1 cellular context compared by ENCODE assay signal in genomic region chr14:103104654-103105511, GRCh38.
TF ChIP-seq lines count a peak whose summit lies in the region.

No MANE protein-coding gene starts in this region.

TF ChIP-seq in GM12878, 131 proteins besides CTCF, POLR2A, EP300 and RAD21 (continued from another document and continues in another):
- TF ChIP-seq REST (IDR thresholded peaks at IDR 0.05; ENCODE audit: low read depth, low read length) = no peak
- TF ChIP-seq MTA3 (IDR thresholded peaks at IDR 0.05; ENCODE audit: borderline replicate concordance, low read length) = no peak
- no peak for TF ChIP-seq MEF2B (IDR thresholded peaks at IDR 0.05; ENCODE audit: partially characterized antibody, poor library complexity, severe bottlenecking)
- TF ChIP-seq IKZF2 (IDR thresholded peaks at IDR 0.05) = peak in 1 of 2 experiments; percentile 66; a peak in 1 of 4 replicates
- TF ChIP-seq, protein P1, sequence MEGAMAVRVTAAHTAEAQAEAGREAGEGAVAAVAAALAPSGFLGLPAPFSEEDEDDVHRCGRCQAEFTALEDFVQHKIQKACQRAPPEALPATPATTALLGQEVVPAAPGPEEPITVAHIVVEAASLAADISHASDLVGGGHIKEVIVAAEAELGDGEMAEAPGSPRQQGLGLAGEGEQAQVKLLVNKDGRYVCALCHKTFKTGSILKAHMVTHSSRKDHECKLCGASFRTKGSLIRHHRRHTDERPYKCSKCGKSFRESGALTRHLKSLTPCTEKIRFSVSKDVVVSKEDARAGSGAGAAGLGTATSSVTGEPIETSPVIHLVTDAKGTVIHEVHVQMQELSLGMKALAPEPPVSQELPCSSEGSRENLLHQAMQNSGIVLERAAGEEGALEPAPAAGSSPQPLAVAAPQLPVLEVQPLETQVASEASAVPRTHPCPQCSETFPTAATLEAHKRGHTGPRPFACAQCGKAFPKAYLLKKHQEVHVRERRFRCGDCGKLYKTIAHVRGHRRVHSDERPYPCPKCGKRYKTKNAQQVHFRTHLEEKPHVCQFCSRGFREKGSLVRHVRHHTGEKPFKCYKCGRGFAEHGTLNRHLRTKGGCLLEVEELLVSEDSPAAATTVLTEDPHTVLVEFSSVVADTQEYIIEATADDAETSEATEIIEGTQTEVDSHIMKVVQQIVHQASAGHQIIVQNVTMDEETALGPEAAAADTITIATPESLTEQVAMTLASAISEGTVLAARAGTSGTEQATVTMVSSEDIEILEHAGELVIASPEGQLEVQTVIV (IDR thresholded peaks at IDR 0.05; ENCODE audit: borderline replicate concordance, partially characterized antibody) = peak; percentile 36
- no peak for TF ChIP-seq EED (IDR thresholded peaks at IDR 0.05; ENCODE audit: low read depth)
- no peak for TF ChIP-seq ZBTB40 (IDR thresholded peaks at IDR 0.05; ENCODE audit: borderline replicate concordance)
- 0 out of 2 replicates have a peak, but pooled peaks have one; percentile 59 for TF ChIP-seq STAT1 (conservative IDR thresholded peaks at IDR 0.05)
- TF ChIP-seq, protein P2, sequence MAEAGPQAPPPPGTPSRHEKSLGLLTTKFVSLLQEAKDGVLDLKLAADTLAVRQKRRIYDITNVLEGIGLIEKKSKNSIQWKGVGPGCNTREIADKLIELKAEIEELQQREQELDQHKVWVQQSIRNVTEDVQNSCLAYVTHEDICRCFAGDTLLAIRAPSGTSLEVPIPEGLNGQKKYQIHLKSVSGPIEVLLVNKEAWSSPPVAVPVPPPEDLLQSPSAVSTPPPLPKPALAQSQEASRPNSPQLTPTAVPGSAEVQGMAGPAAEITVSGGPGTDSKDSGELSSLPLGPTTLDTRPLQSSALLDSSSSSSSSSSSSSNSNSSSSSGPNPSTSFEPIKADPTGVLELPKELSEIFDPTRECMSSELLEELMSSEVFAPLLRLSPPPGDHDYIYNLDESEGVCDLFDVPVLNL (IDR thresholded peaks at IDR 0.05; ENCODE audit: low read depth, low read length) = no peak
- no peak for TF ChIP-seq CBX5 (IDR thresholded peaks at IDR 0.05; ENCODE audit: low read depth)
- TF ChIP-seq FOXK2 (IDR thresholded peaks at IDR 0.05) = peak; percentile 15; the same call in 1 of the 2 replicates
- no peak for TF ChIP-seq NFIC (IDR thresholded peaks at IDR 0.05; ENCODE audit: low read depth, low read length)
- no peak for TF ChIP-seq USF1 (IDR thresholded peaks at IDR 0.05; ENCODE audit: borderline replicate concordance, extremely low read length, insufficient read depth, low read depth, low read length)
- TF ChIP-seq MYB (IDR thresholded peaks at IDR 0.05; ENCODE audit: borderline replicate concordance, low read depth, low read length) = no peak
- TF ChIP-seq RFX5 (IDR thresholded peaks at IDR 0.05; ENCODE audit: low read depth, low read length) = no peak
- TF ChIP-seq ZNF384 (IDR thresholded peaks at IDR 0.05; ENCODE audit: borderline replicate concordance, low read depth, low read length) = no peak; the same call in 1 of the 2 replicates
- TF ChIP-seq, protein P3, sequence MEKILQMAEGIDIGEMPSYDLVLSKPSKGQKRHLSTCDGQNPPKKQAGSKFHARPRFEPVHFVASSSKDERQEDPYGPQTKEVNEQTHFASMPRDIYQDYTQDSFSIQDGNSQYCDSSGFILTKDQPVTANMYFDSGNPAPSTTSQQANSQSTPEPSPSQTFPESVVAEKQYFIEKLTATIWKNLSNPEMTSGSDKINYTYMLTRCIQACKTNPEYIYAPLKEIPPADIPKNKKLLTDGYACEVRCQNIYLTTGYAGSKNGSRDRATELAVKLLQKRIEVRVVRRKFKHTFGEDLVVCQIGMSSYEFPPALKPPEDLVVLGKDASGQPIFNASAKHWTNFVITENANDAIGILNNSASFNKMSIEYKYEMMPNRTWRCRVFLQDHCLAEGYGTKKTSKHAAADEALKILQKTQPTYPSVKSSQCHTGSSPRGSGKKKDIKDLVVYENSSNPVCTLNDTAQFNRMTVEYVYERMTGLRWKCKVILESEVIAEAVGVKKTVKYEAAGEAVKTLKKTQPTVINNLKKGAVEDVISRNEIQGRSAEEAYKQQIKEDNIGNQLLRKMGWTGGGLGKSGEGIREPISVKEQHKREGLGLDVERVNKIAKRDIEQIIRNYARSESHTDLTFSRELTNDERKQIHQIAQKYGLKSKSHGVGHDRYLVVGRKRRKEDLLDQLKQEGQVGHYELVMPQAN (conservative IDR thresholded peaks at IDR 0.05) = no peak
- TF ChIP-seq, protein P4, sequence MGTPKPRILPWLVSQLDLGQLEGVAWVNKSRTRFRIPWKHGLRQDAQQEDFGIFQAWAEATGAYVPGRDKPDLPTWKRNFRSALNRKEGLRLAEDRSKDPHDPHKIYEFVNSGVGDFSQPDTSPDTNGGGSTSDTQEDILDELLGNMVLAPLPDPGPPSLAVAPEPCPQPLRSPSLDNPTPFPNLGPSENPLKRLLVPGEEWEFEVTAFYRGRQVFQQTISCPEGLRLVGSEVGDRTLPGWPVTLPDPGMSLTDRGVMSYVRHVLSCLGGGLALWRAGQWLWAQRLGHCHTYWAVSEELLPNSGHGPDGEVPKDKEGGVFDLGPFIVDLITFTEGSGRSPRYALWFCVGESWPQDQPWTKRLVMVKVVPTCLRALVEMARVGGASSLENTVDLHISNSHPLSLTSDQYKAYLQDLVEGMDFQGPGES (IDR thresholded peaks at IDR 0.05) = no peak
- no peak for TF ChIP-seq RUNX3 (IDR thresholded peaks at IDR 0.05; ENCODE audit: low read length)
- no peak for TF ChIP-seq TBL1XR1 (IDR thresholded peaks at IDR 0.05; ENCODE audit: low read depth, low read length)
- no peak for TF ChIP-seq USF2 (IDR thresholded peaks at IDR 0.05; ENCODE audit: borderline replicate concordance, low read depth, low read length)
- TF ChIP-seq CHD2 (IDR thresholded peaks at IDR 0.05; ENCODE audit: borderline replicate concordance, low read depth, low read length) = 0 out of 2 replicates have a peak, but pooled peaks have one; percentile 25
- TF ChIP-seq MTA2 (IDR thresholded peaks at IDR 0.05; ENCODE audit: low read depth) = peak; percentile 64
- no peak for TF ChIP-seq TCF7 (IDR thresholded peaks at IDR 0.05; ENCODE audit: borderline replicate concordance)
- peak; percentile 44 for TF ChIP-seq MYC (IDR thresholded peaks at IDR 0.05; ENCODE audit: insufficient read depth, insufficient read length, insufficient replicate concordance, low read length, severe bottlenecking)
- TF ChIP-seq, protein P5, sequence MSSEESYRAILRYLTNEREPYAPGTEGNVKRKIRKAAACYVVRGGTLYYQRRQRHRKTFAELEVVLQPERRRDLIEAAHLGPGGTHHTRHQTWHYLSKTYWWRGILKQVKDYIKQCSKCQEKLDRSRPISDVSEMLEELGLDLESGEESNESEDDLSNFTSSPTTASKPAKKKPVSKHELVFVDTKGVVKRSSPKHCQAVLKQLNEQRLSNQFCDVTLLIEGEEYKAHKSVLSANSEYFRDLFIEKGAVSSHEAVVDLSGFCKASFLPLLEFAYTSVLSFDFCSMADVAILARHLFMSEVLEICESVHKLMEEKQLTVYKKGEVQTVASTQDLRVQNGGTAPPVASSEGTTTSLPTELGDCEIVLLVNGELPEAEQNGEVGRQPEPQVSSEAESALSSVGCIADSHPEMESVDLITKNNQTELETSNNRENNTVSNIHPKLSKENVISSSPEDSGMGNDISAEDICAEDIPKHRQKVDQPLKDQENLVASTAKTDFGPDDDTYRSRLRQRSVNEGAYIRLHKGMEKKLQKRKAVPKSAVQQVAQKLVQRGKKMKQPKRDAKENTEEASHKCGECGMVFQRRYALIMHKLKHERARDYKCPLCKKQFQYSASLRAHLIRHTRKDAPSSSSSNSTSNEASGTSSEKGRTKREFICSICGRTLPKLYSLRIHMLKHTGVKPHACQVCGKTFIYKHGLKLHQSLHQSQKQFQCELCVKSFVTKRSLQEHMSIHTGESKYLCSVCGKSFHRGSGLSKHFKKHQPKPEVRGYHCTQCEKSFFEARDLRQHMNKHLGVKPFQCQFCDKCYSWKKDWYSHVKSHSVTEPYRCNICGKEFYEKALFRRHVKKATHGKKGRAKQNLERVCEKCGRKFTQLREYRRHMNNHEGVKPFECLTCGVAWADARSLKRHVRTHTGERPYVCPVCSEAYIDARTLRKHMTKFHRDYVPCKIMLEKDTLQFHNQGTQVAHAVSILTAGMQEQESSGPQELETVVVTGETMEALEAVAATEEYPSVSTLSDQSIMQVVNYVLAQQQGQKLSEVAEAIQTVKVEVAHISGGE (CRISPR knock-in tag; IDR thresholded peaks at IDR 0.05) = no peak
- no peak for TF ChIP-seq CHD4 (IDR thresholded peaks at IDR 0.05)
- TF ChIP-seq TCF12 (IDR thresholded peaks at IDR 0.05; ENCODE audit: low read depth, low read length) = 0 out of 2 replicates have a peak, but pooled peaks have one; percentile 5
- TF ChIP-seq SUZ12 (IDR thresholded peaks at IDR 0.05; ENCODE audit: unreplicated experiment) = peak; percentile 49
- no peak for TF ChIP-seq PRDM15 (CRISPR knock-in tag; IDR thresholded peaks at IDR 0.05)
